ENCODE assay signal across 2 cellular contexts in genomic region chr5:78543916-78544315, GRCh38.
TF ChIP-seq lines count a peak whose summit lies in the region.

No MANE protein-coding gene starts in this region.

TF ChIP-seq in IMR-90, 13 proteins besides CTCF, POLR2A, EP300 and RAD21:
- TF ChIP-seq NFE2L2 (IDR thresholded peaks at IDR 0.05; ENCODE audit: low read depth, low read length) (no peak), MAZ (IDR thresholded peaks at IDR 0.05; ENCODE audit: borderline replicate concordance, low read depth, low read length) (no peak), USF2 (IDR thresholded peaks at IDR 0.05; ENCODE audit: low read depth, low read length) (no peak), SMC3 (IDR thresholded peaks at IDR 0.05; ENCODE audit: low read depth, low read length) (no peak), FOS (IDR thresholded peaks at IDR 0.05; ENCODE audit: low read depth, low read length) (no peak), MXI1 (IDR thresholded peaks at IDR 0.05; ENCODE audit: borderline replicate concordance, low read depth, low read length) (no peak)

TF ChIP-seq in H1, 55 proteins besides CTCF, POLR2A, EP300 and RAD21:
- TF ChIP-seq NANOG (IDR thresholded peaks at IDR 0.05; ENCODE audit: insufficient read depth, low read depth, low read length, poor library complexity, severe bottlenecking) (no peak), TEAD4 (IDR thresholded peaks at IDR 0.05; ENCODE audit: low read depth, low read length) (no peak), FOSL1 (IDR thresholded peaks at IDR 0.05; ENCODE audit: insufficient read depth, low read depth, low read length) (no peak), KDM1A (IDR thresholded peaks at IDR 0.05; ENCODE audit: borderline replicate concordance, low read length) (no peak), CBX8 (IDR thresholded peaks at IDR 0.05; ENCODE audit: borderline replicate concordance, low read depth, low read length) (no peak), USF2 (IDR thresholded peaks at IDR 0.05; ENCODE audit: low read length) (no peak), SAP30 (IDR thresholded peaks at IDR 0.05; ENCODE audit: insufficient read depth, insufficient replicate concordance, low read length) (no peak), KDM5A (IDR thresholded peaks at IDR 0.05; ENCODE audit: low read length) (no peak), PHF8 (conservative IDR thresholded peaks at IDR 0.05; ENCODE audit: low read depth, low read length) (no peak)
